25 cellular contexts compared by ENCODE assay signal in the genomic region with DNA sequence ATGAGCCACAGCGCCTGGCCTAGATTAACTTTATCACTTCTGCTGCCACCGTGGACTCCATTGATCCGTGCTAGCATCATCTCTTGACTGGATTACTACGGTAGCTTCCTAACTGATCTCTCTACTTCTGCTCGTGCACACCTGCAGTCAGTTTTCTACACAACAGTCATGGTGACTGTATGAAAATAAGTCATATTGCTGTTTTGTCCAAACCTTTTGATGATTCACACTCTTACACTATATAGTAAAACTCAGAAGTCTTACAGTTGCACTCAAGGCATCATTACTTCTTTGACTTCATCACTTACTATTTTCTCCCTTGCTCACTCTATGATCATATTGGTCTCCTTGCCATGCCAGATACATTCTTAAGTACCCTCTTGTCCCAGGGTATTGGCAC. TPM values are rescaled to one million over a fixed set of nuclear protein-coding genes. Genes with fewer than 3 reads are reported as not detected.
DNase-seq lines count a peak whose midpoint lies in the region; ATAC-seq and TF ChIP-seq lines count a peak whose summit lies in the region.
"Had no signal": no experiment of that assay in that cellular context is flagged by ENCODE, and none has a peak within 500 bp of the region (broad histone marks: within the 10 kb centered on the region; RNA-seq: fewer than 3 reads in every experiment).

No MANE protein-coding gene starts in this region.

- TF ChIP-seq POLR2A in esophagus muscularis mucosa (IDR thresholded peaks at IDR 0.05; ENCODE audit: low read depth): no peak

- H3K9me3 Mint-ChIP-seq in activated T-cell treated with anti-CD3 and anti-CD28 coated beads, Interleukin-2, amount 50 U/mL, for 4 hours: no peaks in the 10 kb centered on the region
- no peaks in the 10 kb centered on the region for H3K9me3 Mint-ChIP-seq in CD8-positive, alpha-beta memory T cell
- H3K9me3 Mint-ChIP-seq in memory B cell: no peaks in the 10 kb centered on the region
- H3K9me3 Mint-ChIP-seq: activated T-helper 2 cell treated with anti-CD3 and anti-CD28 coated beads, Interferon-gamma antibody, Interleukin-2, Interleukin-4, amounts not matched to agents 10 μg/mL and 5 μg/mL and 100 μg/mL, durations not matched to agents 14 hours and 24 hours and 36 hours; T-helper 1 cell treated with Interleukin-12 subunit alpha and Interleukin-12 subunit beta and Interleukin-4 antibody, amounts not matched to agents 30 μg/mL and 1 μg/mL, for 36 hours had no signal

- H3K4me1 ChIP-seq in CD8-positive, alpha-beta memory T cell (ENCODE audit: insufficient read depth, low read length): peaks cover 46% of the 10 kb centered on the region
- H3K4me1 ChIP-seq in esophagus muscularis mucosa: peaks cover 38 to 56% (median 47%) of the 10 kb centered on the region in 4 donors
- H3K4me1 ChIP-seq: SJSA1 had no signal

- in situ Hi-C loops in ACHN (cut with HindIII; ENCODE audit: low pct_ligation_motif_present, low pct_unique_long_range_greater_than_20kb, low sequenced_read_pairs): no loop called here

- no peak for TF ChIP-seq EP300 in esophagus muscularis mucosa (IDR thresholded peaks at IDR 0.05)

- peak overlapping the region in 5 of 8 donors; percentile 9 to 88 (median 35) for H3K27ac Mint-ChIP-seq in CD8-positive, alpha-beta memory T cell
- H3K27ac Mint-ChIP-seq in T-helper 17 cell (peak overlapping the region; percentile 82), memory B cell (peak overlapping the region; percentile 25)
- H3K27ac Mint-ChIP-seq: activated T-helper 2 cell treated with anti-CD3 and anti-CD28 coated beads, Interferon-gamma antibody, Interleukin-2, Interleukin-4, amounts not matched to agents 10 μg/mL and 5 μg/mL and 100 μg/mL, durations not matched to agents 14 hours and 24 hours and 36 hours; neural progenitor cell; progenitor cell of endocrine pancreas; T-helper 1 cell treated with Interleukin-12 subunit alpha and Interleukin-12 subunit beta and Interleukin-4 antibody, amounts not matched to agents 30 μg/mL and 1 μg/mL, for 36 hours had no signal

- H3K27me3 ChIP-seq in CD8-positive, alpha-beta memory T cell (ENCODE audit: insufficient read depth, low read length, poor library complexity, severe bottlenecking): no peaks in the 10 kb centered on the region
- H3K27me3 ChIP-seq in esophagus muscularis mucosa: no peaks in the 10 kb centered on the region
- H3K27me3 ChIP-seq: BLaER1 treated with 17β-estradiol and CSF1 and Interleukin-3, amounts not matched to agents 10 nM and 100 nM; dorsolateral prefrontal cortex; hepatocyte; MG63; neural progenitor cell; sigmoid colon; SJSA1 had no signal

- no peak for TF ChIP-seq CTCF in esophagus muscularis mucosa (IDR thresholded peaks at IDR 0.05)

- H3K4me1 Mint-ChIP-seq in activated T-cell treated with anti-CD3 and anti-CD28 coated beads, Interleukin-2, amount 50 U/mL, for 4 hours (ENCODE audit: low read depth): peaks cover 68% of the 10 kb centered on the region
- H3K4me1 Mint-ChIP-seq in CD8-positive, alpha-beta memory T cell: peaks cover 64 to 88% (median 82%) of the 10 kb centered on the region in 3 donors
- H3K4me1 Mint-ChIP-seq in T-helper 17 cell (peaks cover 61% of the 10 kb centered on the region), memory B cell (peaks cover 41% of the 10 kb centered on the region)

- no peaks in the 10 kb centered on the region for H3K36me3 ChIP-seq in CD8-positive, alpha-beta memory T cell (ENCODE audit: insufficient read depth, low read length)
- H3K36me3 ChIP-seq in esophagus muscularis mucosa: peaks cover 0 to 5% (median 0%) of the 10 kb centered on the region in 4 donors

- peak; percentile 79 to 88 for ATAC-seq in activated T-cell treated with anti-CD3 and anti-CD28 coated beads, Interleukin-2, amount 50 U/mL, for 4 hours
- no peak for ATAC-seq in T-helper 17 cell
- ATAC-seq in memory B cell (ENCODE audit: low read depth): no peak
- ATAC-seq: HCT116, Panc1 had no signal

- H3K4me3 ChIP-seq in CD8-positive, alpha-beta memory T cell (ENCODE audit: low read length): no peak overlapping the region
- no peak overlapping the region for H3K4me3 ChIP-seq in esophagus muscularis mucosa
- H3K4me3 ChIP-seq: BLaER1 treated with 17β-estradiol and CSF1 and Interleukin-3, amounts not matched to agents 10 nM and 100 nM; dorsolateral prefrontal cortex; hepatocyte; MG63; neural progenitor cell; sigmoid colon; SJSA1 had no signal

- no peaks in the 10 kb centered on the region for H3K9me3 ChIP-seq in CD8-positive, alpha-beta memory T cell (ENCODE audit: low read length)
- H3K9me3 ChIP-seq in T-helper 17 cell (ENCODE audit: control insufficient read depth, low read length, poor library complexity, severe bottlenecking) (no peaks in the 10 kb centered on the region), esophagus muscularis mucosa (no peaks in the 10 kb centered on the region)
- H3K9me3 ChIP-seq: MG63, sigmoid colon, SJSA1 had no signal

- no peaks in the 10 kb centered on the region for H3K27me3 Mint-ChIP-seq in activated T-cell treated with anti-CD3 and anti-CD28 coated beads, Interleukin-2, amount 50 U/mL, for 4 hours (ENCODE audit: low read depth)
- no peaks in the 10 kb centered on the region for H3K27me3 Mint-ChIP-seq in CD8-positive, alpha-beta memory T cell
- no peaks in the 10 kb centered on the region for H3K27me3 Mint-ChIP-seq in T-helper 17 cell
- no peaks in the 10 kb centered on the region for H3K27me3 Mint-ChIP-seq in memory B cell
- H3K27me3 Mint-ChIP-seq: progenitor cell of endocrine pancreas had no signal

- no peak overlapping the region for H3K27ac ChIP-seq in CD8-positive, alpha-beta memory T cell (ENCODE audit: low read depth, low read length)
- no peak overlapping the region for H3K27ac ChIP-seq in esophagus muscularis mucosa (replicated peaks in 1 of 4)
- H3K27ac ChIP-seq: dorsolateral prefrontal cortex, epithelial cell of prostate, hepatocyte, neural progenitor cell, sigmoid colon, SJSA1 had no signal

- POLR2A ChIA-PET in CD8-positive, alpha-beta memory T cell (lab: Charles Lee): no interaction called here

- DNase-seq in activated T-cell treated with anti-CD3 and anti-CD28 coated beads, Interleukin-2, amount 50 U/mL, for 4 hours: no peak
- no peak for DNase-seq in activated T-cell treated with anti-CD3 and anti-CD28 coated beads, Interleukin-2, amount 50 U/mL, for 1 hour
- DNase-seq in CD8-positive, alpha-beta memory T cell: no peak
- DNase-seq in T-helper 17 cell (no peak), memory B cell (ENCODE audit: low spot score in 2 of 2) (no peak), ACHN (no peak), NCI-H1436 treated with DMSO at 0.1 percent for 48 hours (lab: John Stamatoyannopoulos, UW) (no peak), esophagus muscularis mucosa (ENCODE audit: extremely low spot score) (no peak)
- DNase-seq: central memory CD4-positive, alpha-beta T cell; dorsolateral prefrontal cortex; MG63; NCI-H1417; NCI-H510A treated with DMSO at 0.1 percent for 48 hours; sigmoid colon; stimulated activated CD4-positive, alpha-beta T cell treated with anti-CD3 and anti-CD28 coated beads, Interleukin-15, amount 100 ng/mL, for 24 hours had no signal

- H3K36me3 Mint-ChIP-seq in activated T-cell treated with anti-CD3 and anti-CD28 coated beads, Interleukin-2, amount 50 U/mL, for 4 hours (ENCODE audit: insufficient read depth): peaks cover 30% of the 10 kb centered on the region
- H3K36me3 Mint-ChIP-seq in CD8-positive, alpha-beta memory T cell: peaks cover 8 to 44% (median 10%) of the 10 kb centered on the region in 3 donors
- H3K36me3 Mint-ChIP-seq in T-helper 17 cell (ENCODE audit: low read depth) (peaks cover 3% of the 10 kb centered on the region), memory B cell (peaks cover 21% of the 10 kb centered on the region)

- intact Hi-C loops in esophagus muscularis mucosa (cut with DNase I): no loop called here

- no peak overlapping the region for H3K4me3 Mint-ChIP-seq in activated T-cell treated with anti-CD3 and anti-CD28 coated beads, Interleukin-2, amount 50 U/mL, for 4 hours
- peak overlapping the region in 3 of 7 donors; percentile 0 to 73 (median 1) for H3K4me3 Mint-ChIP-seq in CD8-positive, alpha-beta memory T cell
- H3K4me3 Mint-ChIP-seq in T-helper 17 cell (no peak overlapping the region), memory B cell (no peak overlapping the region)
- H3K4me3 Mint-ChIP-seq: neural progenitor cell; T-helper 1 cell treated with Interleukin-12 subunit alpha and Interleukin-12 subunit beta and Interleukin-4 antibody, amounts not matched to agents 30 μg/mL and 1 μg/mL, for 36 hours had no signal

- CTCF ChIA-PET in CD8-positive, alpha-beta memory T cell (lab: Charles Lee): no interaction called here

- WGBS in esophagus muscularis mucosa: 94% methylated on average over 5 of the region's 5 CpGs

RNA-seq across cellular contexts. Expression of a gene that starts 10.1 kb away (rescaled TPM):
- total RNA-seq in activated T-cell treated with anti-CD3 and anti-CD28 coated beads, Interleukin-2, amount 50 U/mL, for 4 hours: 100 to 1,000 TPM; 167 to 177 (median 172) TPM
- 100 to 1,000 TPM; 162 to 163 TPM for total RNA-seq in CD8-positive, alpha-beta memory T cell
- 71.4 TPM for polyA plus RNA-seq in CD8-positive, alpha-beta memory T cell
- total RNA-seq in T-helper 17 cell (100 to 1,000 TPM; 149 to 156 TPM), esophagus muscularis mucosa (100 to 1,000 TPM in 3 of 4 donors, 10 to 100 TPM in 1; 88.0 to 192 (median 145) TPM)

Comparison
In these comparisons a context has a peak if more than half of its experiments do, and no peak if none do; other contexts are left out.
1. ATAC-seq: peak in activated T-cell treated with anti-CD3 and anti-CD28 coated beads, Interleukin-2, amount 50 U/mL, for 4 hours (2 of 2); none in T-helper 17 cell (single experiment) and memory B cell (single experiment).
2. H3K27ac Mint-ChIP-seq: peak in every context shown above with its lines; median percentile 82 in T-helper 17 cell; 35 in CD8-positive, alpha-beta memory T cell; 25 in memory B cell.